ENCODE assay signal across 1 cellular context in genomic region chr1:161021168-161021958, GRCh38.
TF ChIP-seq lines count a peak whose summit lies in the region.

No MANE protein-coding gene starts in this region.

TF ChIP-seq in endothelial cell of umbilical vein, 7 proteins besides CTCF, POLR2A, EP300 and RAD21:
- TF ChIP-seq GATA2 (IDR thresholded peaks at IDR 0.05; ENCODE audit: insufficient read depth, insufficient read length, low read depth, low read length): no peak
- no peak for TF ChIP-seq JUN (IDR thresholded peaks at IDR 0.05; ENCODE audit: borderline replicate concordance, insufficient read depth, insufficient read length, low read depth)
- TF ChIP-seq FOS (IDR thresholded peaks at IDR 0.05; ENCODE audit: borderline replicate concordance, insufficient read depth, low read length): no peak
- TF ChIP-seq MYC (IDR thresholded peaks at IDR 0.05; ENCODE audit: low read depth, low read length): no peak
- no peak for TF ChIP-seq EZH2 (IDR thresholded peaks at IDR 0.05; ENCODE audit: borderline replicate concordance, low read depth, low read length, severe bottlenecking)
- TF ChIP-seq MAX (IDR thresholded peaks at IDR 0.05; ENCODE audit: insufficient read depth, insufficient read length): no peak
- TF ChIP-seq POLR2AphosphoS5 (IDR thresholded peaks at IDR 0.05; ENCODE audit: insufficient read depth, low read depth, low read length): no peak
TF ChIP-seq in endothelial cell of umbilical vein: peak in this region for 0.
